Comparison of ENCODE assay signal across 8 cellular contexts in genomic region chr1:180231506-180232420, GRCh38. TPM values are rescaled to one million over a fixed set of nuclear protein-coding genes. Genes with fewer than 3 reads are reported as not detected.
DNase-seq lines count a peak whose midpoint lies in the region; ATAC-seq and TF ChIP-seq lines count a peak whose summit lies in the region.

No MANE protein-coding gene starts in this region.

- peaks cover 11 to 97% of the 10 kb centered on the region in 2 donors for H3K27me3 ChIP-seq in tibial nerve

- H3K27ac ChIP-seq in 22Rv1 (no peak overlapping the region), tibial nerve (no peak overlapping the region)

- TF ChIP-seq POLR2A in tibial nerve (IDR thresholded peaks at IDR 0.05) = no peak

- H3K36me3 ChIP-seq in ES-I3 (ENCODE audit: insufficient read depth, low read length) (no peaks in the 10 kb centered on the region), tibial nerve (no peaks in the 10 kb centered on the region)

- intact Hi-C loops in left colon (cut with DNase I, micrococcal nuclease) = no loop called here

- no peak for TF ChIP-seq EP300 in tibial nerve (IDR thresholded peaks at IDR 0.05)

- DNase-seq in NCI-H748 (lab: John Stamatoyannopoulos, UW; ENCODE audit: unreplicated experiment) = peak; percentile 59
- no peak for DNase-seq in astrocyte of the cerebellum (ENCODE audit: low read depth)
- DNase-seq in left colon = peak in 1 of 2 donors; percentile 31
- DNase-seq in tibial nerve (ENCODE audit: low spot score in 2 of 2) = no peak

- peaks cover 16% of the 10 kb centered on the region for H3K4me1 ChIP-seq in ES-I3 (ENCODE audit: insufficient read depth, low read length)
- peaks cover 0 to 80% (median 53%) of the 10 kb centered on the region in 4 donors for H3K4me1 ChIP-seq in tibial nerve

- TF ChIP-seq CTCF in 22Rv1 (IDR thresholded peaks at IDR 0.05) (peak; percentile 42), astrocyte of the cerebellum (IDR thresholded peaks at IDR 0.05; ENCODE audit: low read depth, low read length, missing control alignments) (no peak), tibial nerve (IDR thresholded peaks at IDR 0.05) (no peak)

- H3K9me3 ChIP-seq in ES-I3 (ENCODE audit: control insufficient read depth, insufficient read depth, low read length) (no peaks in the 10 kb centered on the region), tibial nerve (no peaks in the 10 kb centered on the region)

- peak overlapping the region; percentile 44 for H3K4me3 ChIP-seq in astrocyte of the cerebellum (ENCODE audit: low read depth, low read length)
- peak overlapping the region in 3 of 4 donors; percentile 43 to 56 (median 49) for H3K4me3 ChIP-seq in tibial nerve

- H3K9ac ChIP-seq in ES-I3 (ENCODE audit: low read depth, low read length) = peak overlapping the region; percentile 60; the same call in 1 of the 2 replicates

- 2 to 5% methylated on average over 30 to 40 of the region's 54 CpGs for WGBS in tibial nerve, 2 donors

- in situ Hi-C loops in astrocyte of the cerebellum (cut with HindIII; ENCODE audit: low sequenced_read_pairs) = no loop called here

- ATAC-seq in left colon = peak; percentile 13
- ATAC-seq in HG03342 (IDR thresholded peaks at IDR 0.05; ENCODE audit: unreplicated experiment) = no peak
- ATAC-seq in HG02588 (IDR thresholded peaks at IDR 0.05; ENCODE audit: unreplicated experiment) = no peak

RNA-seq across cellular contexts. Expression of gene LHX4, which starts 1.7 kb away (rescaled TPM):
- 1 to 10 TPM in 1 of 2 donors, under 1 TPM in 1; 0.58 to 1.7 TPM for total RNA-seq in left colon
- total RNA-seq in tibial nerve = not detected
